Comparison of ENCODE assay signal across 5 cellular contexts in the genomic region with DNA sequence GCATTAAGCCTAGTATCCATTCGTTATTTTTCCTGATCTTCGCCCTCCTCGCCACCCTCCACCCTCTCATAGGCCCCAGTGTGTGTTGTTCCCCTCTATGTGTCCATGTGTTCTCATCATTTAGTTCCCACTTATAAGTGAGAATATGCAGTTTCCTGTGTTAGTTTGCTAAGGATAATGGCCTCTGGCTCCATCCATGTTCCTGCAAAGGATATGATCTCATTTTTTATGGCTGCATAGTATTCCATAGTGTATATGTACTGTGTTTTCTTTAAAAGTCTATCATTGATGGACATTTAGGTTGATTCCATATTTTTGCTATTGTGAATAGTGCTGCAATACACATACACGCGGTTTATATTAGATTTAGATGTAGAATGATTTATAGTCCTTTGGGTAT. TPM values are rescaled to one million over a fixed set of nuclear protein-coding genes. Genes with fewer than 3 reads are reported as not detected.
"Had no signal": no experiment of that assay in that cellular context is flagged by ENCODE, and none has a peak within 500 bp of the region (broad histone marks: within the 10 kb centered on the region; RNA-seq: fewer than 3 reads in every experiment).

No MANE protein-coding gene starts in this region.

RNA-seq across cellular contexts. Expression of a gene that starts 6.1 kb away (rescaled TPM):
- total RNA-seq: HepG2, HT-29, HT1080, IMR-90 had no signal
- polyA plus RNA-seq: HepG2, IgD-negative memory B cell, IMR-90 had no signal

RNA-seq across cellular contexts. Expression of a gene that starts 14.9 kb away (rescaled TPM):
- total RNA-seq: HepG2, IMR-90 had no signal
- polyA plus RNA-seq: HepG2, IgD-negative memory B cell, IMR-90 had no signal

RNA-seq across cellular contexts. Expression of a gene that starts 27.2 kb away (rescaled TPM):
- total RNA-seq: HepG2, HT-29, IMR-90 had no signal
- polyA plus RNA-seq: HepG2, IgD-negative memory B cell, IMR-90 had no signal
